Comparison of ENCODE assay signal across 8 cellular contexts in the genomic region with DNA sequence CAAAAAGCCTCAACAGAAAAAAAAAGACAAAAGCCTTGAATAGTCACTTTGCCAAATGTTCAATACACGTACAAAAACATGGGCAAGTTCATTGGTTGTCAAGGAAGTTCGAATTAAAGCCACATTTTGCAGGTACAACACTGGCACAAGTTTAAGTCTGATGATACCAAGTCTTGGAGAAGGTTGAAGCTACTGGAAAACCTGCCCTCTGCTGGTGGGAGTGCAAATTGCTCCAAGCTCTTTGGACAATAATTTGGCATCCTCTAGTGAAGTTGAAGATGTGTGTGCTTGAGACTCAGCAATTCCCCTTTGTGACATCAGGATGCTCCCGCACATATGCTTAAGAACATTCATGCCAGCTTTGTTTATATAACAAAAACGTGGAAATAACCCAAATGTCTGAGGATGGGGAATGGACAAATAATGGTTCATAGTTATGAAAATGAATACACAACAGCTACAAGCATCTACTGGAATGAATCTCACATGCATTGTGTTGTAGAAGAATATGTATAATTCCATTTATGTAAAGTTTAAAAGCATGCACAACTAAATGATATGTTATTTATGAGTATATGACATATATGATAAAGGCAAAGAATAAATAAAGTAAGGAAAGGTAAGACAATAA.
A peak's percentile ranks its signal among the peaks of the same experiment; 100 is the strongest.
DNase-seq lines count a peak whose midpoint lies in the region; ATAC-seq, FAIRE-seq and TF ChIP-seq lines count a peak whose summit lies in the region.

No MANE protein-coding gene starts in this region.

- TF ChIP-seq CTCF in GM12865 (IDR thresholded peaks at IDR 0.05; ENCODE audit: insufficient read depth, low read depth, low read length, missing control alignments) (peak; percentile 85), WERI-Rb-1 (IDR thresholded peaks at IDR 0.05; ENCODE audit: low read depth, low read length) (peak; percentile 83)

- peak; percentile 19 for FAIRE-seq in A204.1 (lab: Jason Lieb, UNC)

- no peak for ATAC-seq in stimulated activated effector memory CD8-positive, alpha-beta T cell treated with anti-CD3 and anti-CD28 coated beads, Interleukin-12 subunit alpha, Interleukin-12 subunit beta, amount 100 ng/mL, for 72 hours
- no peak for ATAC-seq in HG03442 (IDR thresholded peaks at IDR 0.05; ENCODE audit: unreplicated experiment)

- no peaks in the 10 kb centered on the region for H3K9me3 ChIP-seq in WERI-Rb-1 (ENCODE audit: severe bottlenecking)

- no peak overlapping the region for H3K27ac Mint-ChIP-seq in stimulated activated effector memory CD8-positive, alpha-beta T cell treated with anti-CD3 and anti-CD28 coated beads, Interleukin-12 subunit alpha, Interleukin-12 subunit beta, amount 100 ng/mL, for 72 hours

- no peak overlapping the region for H3K4me3 ChIP-seq in GM12865 (ENCODE audit: low read depth, low read length)
- H3K4me3 ChIP-seq in WERI-Rb-1 (ENCODE audit: low read depth, low read length): no peak overlapping the region

- H3K27ac ChIP-seq in WERI-Rb-1: no peak overlapping the region

- H3K4me1 Mint-ChIP-seq in stimulated activated effector memory CD8-positive, alpha-beta T cell treated with anti-CD3 and anti-CD28 coated beads, Interleukin-12 subunit alpha, Interleukin-12 subunit beta, amount 100 ng/mL, for 72 hours: no peaks in the 10 kb centered on the region

- no peaks in the 10 kb centered on the region for H3K27me3 ChIP-seq in WERI-Rb-1 (ENCODE audit: insufficient read depth, low read depth, severe bottlenecking)

- H3K4me3 Mint-ChIP-seq in stimulated activated effector memory CD8-positive, alpha-beta T cell treated with anti-CD3 and anti-CD28 coated beads, Interleukin-12 subunit alpha, Interleukin-12 subunit beta, amount 100 ng/mL, for 72 hours: no peak overlapping the region

- no peaks in the 10 kb centered on the region for H3K36me3 Mint-ChIP-seq in stimulated activated effector memory CD8-positive, alpha-beta T cell treated with anti-CD3 and anti-CD28 coated beads, Interleukin-12 subunit alpha, Interleukin-12 subunit beta, amount 100 ng/mL, for 72 hours

- no peaks in the 10 kb centered on the region for H3K9me3 Mint-ChIP-seq in stimulated activated effector memory CD8-positive, alpha-beta T cell treated with anti-CD3 and anti-CD28 coated beads, Interleukin-12 subunit alpha, Interleukin-12 subunit beta, amount 100 ng/mL, for 72 hours

- DNase-seq in GM12865 (ENCODE audit: low read depth): peak; percentile 62
- peak; percentile 49 for DNase-seq in M059J (ENCODE audit: low read depth)
- peak; percentile 63 for DNase-seq in WERI-Rb-1
- DNase-seq in cerebellum (ENCODE audit: low spot score): peak; percentile 11
- peak; percentile 31 for DNase-seq in medulla oblongata (ENCODE audit: extremely low spot score)
- DNase-seq in stimulated activated effector memory CD8-positive, alpha-beta T cell treated with anti-CD3 and anti-CD28 coated beads, Interleukin-12 subunit alpha, Interleukin-12 subunit beta, amount 100 ng/mL, for 72 hours (ENCODE audit: low spot score in 2 of 2): peak; percentile 14 to 66

- no peaks in the 10 kb centered on the region for H3K36me3 ChIP-seq in WERI-Rb-1

Comparison
In these comparisons a context has a peak if more than half of its experiments do, and no peak if none do; other contexts are left out.
1. DNase-seq: peak in every context shown above with its lines; median percentile 63 in WERI-Rb-1; 62 in GM12865; 49 in M059J; 40 in stimulated activated effector memory CD8-positive, alpha-beta T cell treated with anti-CD3 and anti-CD28 coated beads, Interleukin-12 subunit alpha, Interleukin-12 subunit beta, amount 100 ng/mL, for 72 hours; 31 in medulla oblongata; 11 in cerebellum.